8 cellular contexts compared by ENCODE assay signal in genomic region chr3:44439499-44440295, GRCh38. TPM values are rescaled to one million over a fixed set of nuclear protein-coding genes. Genes with fewer than 3 reads are reported as not detected.
A peak's percentile ranks its signal among the peaks of the same experiment; 100 is the strongest.
DNase-seq lines count a peak whose midpoint lies in the region; ATAC-seq and TF ChIP-seq lines count a peak whose summit lies in the region.

No MANE protein-coding gene starts in this region.

- H3K4me3 ChIP-seq in endodermal cell (ENCODE audit: low read length) = no peak overlapping the region

- H3K4me1 ChIP-seq in endodermal cell (ENCODE audit: control insufficient read depth, insufficient read depth, low read length) = no peaks in the 10 kb centered on the region

- TF ChIP-seq CTCF in GM10248 (IDR thresholded peaks at IDR 0.05; ENCODE audit: control extremely low read depth, extremely low read depth, low read depth, missing control alignments) (no peak), endodermal cell (conservative IDR thresholded peaks at IDR 0.05) (no peak)

- H3K27ac ChIP-seq in endodermal cell (ENCODE audit: low read depth, low read length) = no peak overlapping the region

- CTCF ChIA-PET in GM10248 (lab: Yijun Ruan, JAX) = interaction anchor here (0.8 to 1.6 kb wide), 7 partner anchors 10 to 100 kb away, joined by 3 to 5 read pairs (median 3); no protein-coding TSS in a partner anchor
- CTCF ChIA-PET in activated naive CD4-positive, alpha-beta T cell treated with anti-CD3 and anti-CD28 coated beads for 36 hours (lab: Charles Lee) = interaction anchor here (0.7 to 1.7 kb wide), 2 partner anchors 49 to 72 kb away, joined by 3 to 4 read pairs; no protein-coding TSS in a partner anchor

- peak; percentile 92 for ATAC-seq in HG02759 (IDR thresholded peaks at IDR 0.05; ENCODE audit: unreplicated experiment)

- H3K4me1 Mint-ChIP-seq in activated naive CD4-positive, alpha-beta T cell treated with anti-CD3 and anti-CD28 coated beads for 36 hours (ENCODE audit: low read depth) = peaks cover 42% of the 10 kb centered on the region
- H3K4me1 Mint-ChIP-seq in endodermal cell = no peaks in the 10 kb centered on the region

- H3K27ac Mint-ChIP-seq in activated naive CD4-positive, alpha-beta T cell treated with anti-CD3 and anti-CD28 coated beads for 36 hours = peak overlapping the region; percentile 94
- no peak overlapping the region for H3K27ac Mint-ChIP-seq in endodermal cell

- WGBS in endodermal cell (ENCODE audit: insufficient coverage in 1 of 2, insufficient read length in 1 of 2), 2 experiments = 73 to 88% methylated on average over 5 to 7 of the region's 7 CpGs

- no peaks in the 10 kb centered on the region for H3K27me3 Mint-ChIP-seq in activated naive CD4-positive, alpha-beta T cell treated with anti-CD3 and anti-CD28 coated beads for 36 hours (ENCODE audit: low read depth)
- H3K27me3 Mint-ChIP-seq in endodermal cell (ENCODE audit: insufficient read depth) = no peaks in the 10 kb centered on the region

- no peaks in the 10 kb centered on the region for H3K27me3 ChIP-seq in endodermal cell (ENCODE audit: control insufficient read depth, insufficient read depth, low read length, poor library complexity, severe bottlenecking)

- no peaks in the 10 kb centered on the region for H3K9me3 Mint-ChIP-seq in activated naive CD4-positive, alpha-beta T cell treated with anti-CD3 and anti-CD28 coated beads for 36 hours
- no peaks in the 10 kb centered on the region for H3K9me3 Mint-ChIP-seq in endodermal cell

- H3K4me3 Mint-ChIP-seq in activated naive CD4-positive, alpha-beta T cell treated with anti-CD3 and anti-CD28 coated beads for 36 hours = peak overlapping the region; percentile 57
- H3K4me3 Mint-ChIP-seq in endodermal cell = no peak overlapping the region

- peaks cover 17% of the 10 kb centered on the region for H3K36me3 Mint-ChIP-seq in activated naive CD4-positive, alpha-beta T cell treated with anti-CD3 and anti-CD28 coated beads for 36 hours (ENCODE audit: low read depth)
- H3K36me3 Mint-ChIP-seq in endodermal cell (ENCODE audit: low read depth) = peaks cover 40% of the 10 kb centered on the region

- H3K9ac ChIP-seq in endodermal cell (ENCODE audit: extremely low read depth, low read length, poor library complexity, severe bottlenecking) = no peak overlapping the region

- H3K36me3 ChIP-seq in endodermal cell (ENCODE audit: control insufficient read depth, insufficient read depth, low read length) = peaks cover 18% of the 10 kb centered on the region

- no peaks in the 10 kb centered on the region for H3K9me3 ChIP-seq in endodermal cell (ENCODE audit: control insufficient read depth, low read length)

- intact Hi-C loops in activated naive CD4-positive, alpha-beta T cell treated with anti-CD3 and anti-CD28 coated beads for 36 hours (cut with micrococcal nuclease) = loop anchor here (1.0 kb wide), 3 partner anchors 37 to 101 kb away; partner anchors contain the start of gene TCAIM

- DNase-seq in GM10248 (ENCODE audit: extremely low spot score) = peak; percentile 82
- DNase-seq in OCI-M2 (lab: John Stamatoyannopoulos, UW; ENCODE audit: unreplicated experiment) = peak; percentile 65
- DNase-seq in activated naive CD4-positive, alpha-beta T cell treated with anti-CD3 and anti-CD28 coated beads for 36 hours = peak; percentile 88
- peak; percentile 13 to 14 for DNase-seq in hippocampal formation (lab: John Stamatoyannopoulos, UW)
- peak; percentile 23 to 27 for DNase-seq in stimulated activated CD4-positive, alpha-beta T cell treated with anti-CD3 and anti-CD28 coated beads, Interleukin-1b, Interleukin-23, amount 100 ng/mL, for 4 hours (ENCODE audit: low read depth in 2 of 2)
- no peak for DNase-seq in islet precursor cell
- no peak for DNase-seq in endodermal cell

- POLR2A ChIA-PET in GM10248 (lab: Yijun Ruan, JAX) = interaction anchor here (0.9 to 1.1 kb wide), 3 partner anchors 35 to 102 kb away, joined by 3 to 4 read pairs (median 3); partner anchors contain the start of gene TCAIM

RNA-seq across cellular contexts. Expression of gene ZNF445, which starts 37.8 kb away (rescaled TPM):
- 10 to 100 TPM; 19.0 TPM for total RNA-seq in activated naive CD4-positive, alpha-beta T cell treated with anti-CD3 and anti-CD28 coated beads for 36 hours
- total RNA-seq in endodermal cell = 10 to 100 TPM; 35.4 to 56.9 TPM
- 17.5 TPM for polyA plus RNA-seq in endodermal cell (2013, experiment 1 of 2)
- polyA plus RNA-seq in endodermal cell (2013, experiment 2 of 2) = 15.1 TPM

Comparison
In these comparisons a context has a peak if more than half of its experiments do, and no peak if none do; other contexts are left out.
1. DNase-seq: peak in GM10248 (single experiment), OCI-M2 (single experiment), activated naive CD4-positive, alpha-beta T cell treated with anti-CD3 and anti-CD28 coated beads for 36 hours (single experiment), hippocampal formation (2 of 2) and stimulated activated CD4-positive, alpha-beta T cell treated with anti-CD3 and anti-CD28 coated beads, Interleukin-1b, Interleukin-23, amount 100 ng/mL, for 4 hours (2 of 2); none in islet precursor cell (single experiment) and endodermal cell (single experiment).